27 cellular contexts compared by ENCODE assay signal in the genomic region with DNA sequence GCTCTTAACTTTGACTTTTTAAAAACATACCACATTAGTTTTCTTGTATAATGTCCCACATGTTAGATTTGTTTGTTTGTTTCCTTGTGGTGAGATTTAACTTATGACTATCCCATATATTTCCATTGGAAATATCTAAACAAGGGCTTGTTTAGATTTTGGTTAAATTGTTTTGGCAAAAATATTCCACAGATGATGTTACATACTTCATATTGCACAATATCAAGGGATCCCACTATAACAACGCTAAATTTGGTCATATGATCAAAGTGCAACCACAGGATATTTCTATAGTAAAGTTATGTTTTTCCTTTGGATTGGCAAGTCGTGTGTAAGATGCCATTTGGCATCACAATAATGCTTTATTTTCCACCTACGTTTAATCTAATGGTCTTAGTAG.
"Had no signal": no experiment of that assay in that cellular context is flagged by ENCODE, and none has a peak within 500 bp of the region (broad histone marks: within the 10 kb centered on the region; RNA-seq: fewer than 3 reads in every experiment).

No MANE protein-coding gene starts in this region.

- H3K4me1 ChIP-seq: adrenal gland, gastrocnemius medialis, testis, transverse colon had no signal

- DNase-seq: activated CD4-positive, alpha-beta memory T cell treated with anti-CD3 and anti-CD28 coated beads, Interleukin-2, amount 10 ng/mL, durations not matched to agents 7 days and 5 days; activated CD4-positive, alpha-beta T cell treated with anti-CD3 and anti-CD28 coated beads for 1 hour; activated CD4-positive, alpha-beta T cell treated with anti-CD3 and anti-CD28 coated beads, Interleukin-2, amount 10 ng/mL, durations not matched to agents 7 days and 5 days; activated effector memory CD4-positive, alpha-beta T cell treated with Interleukin-2 at 50 U/mL for 16 hours; activated naive CD4-positive, alpha-beta T cell treated with Interleukin-2 at 50 U/mL for 16 hours; adrenal gland; brain microvascular endothelial cell; caudate nucleus; endodermal cell; gastrocnemius medialis; glutamatergic neuron; islet precursor cell; left ventricle myocardium inferior; mucosa of descending colon; right cardiac atrium; stimulated activated CD4-positive, alpha-beta T cell treated with anti-CD3 and anti-CD28 coated beads, Interleukin-12 subunit alpha, Interleukin-12 subunit beta, amount 100 ng/mL, for 4 hours; stimulated activated CD4-positive, alpha-beta T cell treated with anti-CD3 and anti-CD28 coated beads, Interleukin-4, amount 100 ng/mL, for 1 hour; stimulated activated naive CD8-positive, alpha-beta T cell treated with anti-CD3 and anti-CD28 coated beads, Interleukin-15, Interleukin-2, amounts not matched to agents 100 U/mL and 50 U/mL, for 24 hours; T-helper 2 cell; testis; transverse colon had no signal

- H3K27ac ChIP-seq: adrenal gland, brain microvascular endothelial cell, gastrocnemius medialis, left ventricle myocardium inferior, testis, transverse colon had no signal

- H3K9me3 Mint-ChIP-seq: activated CD4-positive, alpha-beta memory T cell treated with anti-CD3 and anti-CD28 coated beads, Interleukin-2, amount 10 ng/mL, durations not matched to agents 7 days and 5 days had no signal

- H3K27ac Mint-ChIP-seq: activated CD4-positive, alpha-beta memory T cell treated with anti-CD3 and anti-CD28 coated beads, Interleukin-2, amount 10 ng/mL, durations not matched to agents 7 days and 5 days; activated CD4-positive, alpha-beta T cell treated with anti-CD3 and anti-CD28 coated beads, Interleukin-2, amount 10 ng/mL, durations not matched to agents 7 days and 5 days; activated naive CD8-positive, alpha-beta T cell; dendritic cell treated with granulocyte-macrophage colony-stimulating factor and Interleukin-4, amounts not matched to agents 40 ng/mL and 50 ng/mL, for 4 days; endodermal cell; natural killer cell treated with Interleukin-12 subunit alpha and Interleukin-12 subunit beta and Interleukin-15 and Interleukin-18, amount 100 ng/mL, for 72 hours; WTC11 had no signal

- H3K27me3 ChIP-seq: adrenal gland, brain microvascular endothelial cell, gastrocnemius medialis, testis, transverse colon had no signal

- H3K4me3 Mint-ChIP-seq: activated CD4-positive, alpha-beta memory T cell treated with anti-CD3 and anti-CD28 coated beads, Interleukin-2, amount 10 ng/mL, durations not matched to agents 7 days and 5 days; activated CD4-positive, alpha-beta T cell treated with anti-CD3 and anti-CD28 coated beads, Interleukin-2, amount 10 ng/mL, durations not matched to agents 7 days and 5 days; activated naive CD8-positive, alpha-beta T cell; dendritic cell treated with granulocyte-macrophage colony-stimulating factor and Interleukin-4, amounts not matched to agents 40 ng/mL and 50 ng/mL, for 4 days; endodermal cell; natural killer cell treated with Interleukin-12 subunit alpha and Interleukin-12 subunit beta and Interleukin-15 and Interleukin-18, amount 100 ng/mL, for 72 hours; WTC11 had no signal

- H3K36me3 ChIP-seq: adrenal gland, brain microvascular endothelial cell, gastrocnemius medialis, left ventricle myocardium inferior, transverse colon had no signal

- ATAC-seq: esophagus mucosa; gastrocnemius medialis; mucosa of descending colon; natural killer cell treated with Interleukin-12 subunit alpha and Interleukin-12 subunit beta and Interleukin-15 and Interleukin-18, amount 100 ng/mL, for 72 hours; right cardiac atrium; stimulated activated naive CD8-positive, alpha-beta T cell treated with anti-CD3 and anti-CD28 coated beads, Interleukin-15, Interleukin-2, amounts not matched to agents 100 U/mL and 50 U/mL, for 24 hours had no signal

- H3K4me3 ChIP-seq: adrenal gland, gastrocnemius medialis, left ventricle myocardium inferior, lung, mucosa of descending colon, testis, transverse colon had no signal

- H3K36me3 Mint-ChIP-seq: activated naive CD8-positive, alpha-beta T cell had no signal

- H3K4me1 Mint-ChIP-seq: activated CD4-positive, alpha-beta memory T cell treated with anti-CD3 and anti-CD28 coated beads, Interleukin-2, amount 10 ng/mL, durations not matched to agents 7 days and 5 days; activated CD4-positive, alpha-beta T cell treated with anti-CD3 and anti-CD28 coated beads, Interleukin-2, amount 10 ng/mL, durations not matched to agents 7 days and 5 days; endodermal cell; WTC11 had no signal

- H3K27me3 Mint-ChIP-seq: activated CD4-positive, alpha-beta memory T cell treated with anti-CD3 and anti-CD28 coated beads, Interleukin-2, amount 10 ng/mL, durations not matched to agents 7 days and 5 days; activated CD4-positive, alpha-beta T cell treated with anti-CD3 and anti-CD28 coated beads, Interleukin-2, amount 10 ng/mL, durations not matched to agents 7 days and 5 days; dendritic cell treated with granulocyte-macrophage colony-stimulating factor and Interleukin-4, amounts not matched to agents 40 ng/mL and 50 ng/mL, for 4 days; natural killer cell treated with Interleukin-12 subunit alpha and Interleukin-12 subunit beta and Interleukin-15 and Interleukin-18, amount 100 ng/mL, for 72 hours had no signal

- H3K9me3 ChIP-seq: adrenal gland, gastrocnemius medialis, mucosa of descending colon, testis had no signal
